In the genomic region with DNA sequence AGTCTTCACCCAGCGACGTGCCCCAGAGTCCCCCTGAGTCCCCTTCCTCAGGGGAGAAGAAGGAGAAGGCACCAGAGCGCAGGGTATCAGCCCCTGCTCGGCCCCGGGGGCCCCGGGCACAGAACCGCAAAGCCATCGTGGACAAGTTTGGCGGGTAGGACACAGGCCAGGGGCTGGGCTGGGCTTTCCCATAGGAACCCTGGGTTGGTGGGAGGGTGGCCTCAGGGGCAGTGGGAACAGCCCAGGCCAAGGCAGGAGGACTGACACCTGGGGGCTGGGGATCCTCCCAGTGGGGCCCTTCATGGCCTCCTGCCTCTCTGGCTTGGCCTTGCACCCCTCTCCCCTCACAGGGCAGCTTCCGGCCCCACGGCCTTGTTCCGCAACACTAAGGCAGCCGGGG, we compare ENCODE assay signal across 34 cellular contexts. TPM values are rescaled to one million over a fixed set of nuclear protein-coding genes. Genes with fewer than 3 reads are reported as not detected.
"Had no signal": no experiment of that assay in that cellular context is flagged by ENCODE, and none has a peak within 500 bp of the region (broad histone marks: within the 10 kb centered on the region; RNA-seq: fewer than 3 reads in every experiment).

No MANE protein-coding gene starts in this region.

- DNase-seq: activated CD4-positive, alpha-beta memory T cell treated with anti-CD3 and anti-CD28 coated beads for 36 hours; activated CD4-positive, alpha-beta T cell treated with anti-CD3 and anti-CD28 coated beads for 36 hours; activated CD4-positive, alpha-beta T cell treated with anti-CD3 and anti-CD28 coated beads, Interleukin-2, amount 10 ng/mL, durations not matched to agents 24 days and 14 days; activated CD4-positive, CD25-positive, alpha-beta regulatory T cell; activated CD4-positive, CD25-positive, alpha-beta regulatory T cell treated with anti-CD3 and anti-CD28 coated beads, Interleukin-2, amount 50 U/mL, for 72 hours; activated CD8-positive, alpha-beta memory T cell treated with anti-CD3 and anti-CD28 coated beads, Interleukin-2, amount 10 ng/mL, durations not matched to agents 7 days and 5 days; activated CD8-positive, alpha-beta memory T cell treated with anti-CD3 and anti-CD28 coated beads, Interleukin-2, amount 50 U/mL, for 4 hours; activated CD8-positive, alpha-beta T cell treated with anti-CD3 and anti-CD28 coated beads, Interleukin-2, amount 10 ng/mL, durations not matched to agents 7 days and 5 days; activated gamma-delta T cell; activated naive CD4-positive, alpha-beta T cell; activated naive CD4-positive, alpha-beta T cell treated with anti-CD3 and anti-CD28 coated beads, Interleukin-2, amount 10 ng/mL, durations not matched to agents 7 days and 5 days; activated naive CD8-positive, alpha-beta T cell treated with anti-CD3 and anti-CD28 coated beads, Interleukin-2, amount 10 ng/mL, durations not matched to agents 7 days and 5 days; activated T-cell treated with anti-CD3 and anti-CD28 coated beads, Interleukin-2, amount 50 U/mL, for 1 hour; activated T-cell treated with anti-CD3 and anti-CD28 coated beads, Interleukin-2, amount 50 U/mL, for 48 hours; dorsolateral prefrontal cortex; effector memory CD4-positive, alpha-beta T cell; erythroblast; foreskin keratinocyte; heart right ventricle; T-helper 2 cell had no signal

- H3K4me1 ChIP-seq: ascending aorta, breast epithelium, foreskin keratinocyte, gastroesophageal sphincter had no signal

- H3K36me3 ChIP-seq: breast epithelium had no signal

- H3K27ac Mint-ChIP-seq: activated CD4-positive, alpha-beta memory T cell treated with anti-CD3 and anti-CD28 coated beads for 36 hours; activated CD4-positive, alpha-beta T cell treated with anti-CD3 and anti-CD28 coated beads for 36 hours; activated CD8-positive, alpha-beta memory T cell treated with anti-CD3 and anti-CD28 coated beads, Interleukin-2, amount 10 ng/mL, durations not matched to agents 7 days and 5 days; activated naive CD4-positive, alpha-beta T cell treated with anti-CD3 and anti-CD28 coated beads, Interleukin-2, amount 10 ng/mL, durations not matched to agents 7 days and 5 days; activated naive CD8-positive, alpha-beta T cell treated with anti-CD3 and anti-CD28 coated beads, Interleukin-2, amount 10 ng/mL, durations not matched to agents 7 days and 5 days; brain; dendritic cell treated with granulocyte-macrophage colony-stimulating factor and Interleukin-4, amounts not matched to agents 40 ng/mL and 50 ng/mL, for 4 days had no signal

- H3K4me1 Mint-ChIP-seq: activated CD4-positive, alpha-beta T cell treated with anti-CD3 and anti-CD28 coated beads, Interleukin-2, amount 10 ng/mL, durations not matched to agents 24 days and 14 days; brain had no signal

- ATAC-seq: activated CD4-positive, alpha-beta T cell treated with anti-CD3 and anti-CD28 coated beads for 36 hours; activated CD8-positive, alpha-beta memory T cell treated with anti-CD3 and anti-CD28 coated beads, Interleukin-2, amount 10 ng/mL, durations not matched to agents 7 days and 5 days; activated CD8-positive, alpha-beta T cell treated with anti-CD3 and anti-CD28 coated beads, Interleukin-2, amount 10 ng/mL, durations not matched to agents 7 days and 5 days; activated naive CD4-positive, alpha-beta T cell treated with anti-CD3 and anti-CD28 coated beads, Interleukin-2, amount 50 U/mL, for 72 hours; foreskin keratinocyte; gastroesophageal sphincter; heart right ventricle had no signal

- H3K4me3 Mint-ChIP-seq: activated CD4-positive, alpha-beta memory T cell treated with anti-CD3 and anti-CD28 coated beads for 36 hours; activated CD4-positive, alpha-beta T cell treated with anti-CD3 and anti-CD28 coated beads for 36 hours; activated CD4-positive, alpha-beta T cell treated with anti-CD3 and anti-CD28 coated beads, Interleukin-2, amount 10 ng/mL, durations not matched to agents 24 days and 14 days; activated CD8-positive, alpha-beta memory T cell treated with anti-CD3 and anti-CD28 coated beads, Interleukin-2, amount 10 ng/mL, durations not matched to agents 7 days and 5 days; activated CD8-positive, alpha-beta T cell treated with anti-CD3 and anti-CD28 coated beads, Interleukin-2, amount 10 ng/mL, durations not matched to agents 7 days and 5 days; activated naive CD4-positive, alpha-beta T cell treated with anti-CD3 and anti-CD28 coated beads, Interleukin-2, amount 10 ng/mL, durations not matched to agents 7 days and 5 days; activated naive CD8-positive, alpha-beta T cell treated with anti-CD3 and anti-CD28 coated beads, Interleukin-2, amount 10 ng/mL, durations not matched to agents 7 days and 5 days; brain; central memory CD8-positive, alpha-beta T cell; dendritic cell treated with granulocyte-macrophage colony-stimulating factor and Interleukin-4, amounts not matched to agents 40 ng/mL and 50 ng/mL, for 4 days had no signal

- H3K27ac ChIP-seq: ascending aorta, breast epithelium, cardiac muscle cell, coronary artery, dorsolateral prefrontal cortex, esophagus muscularis mucosa, foreskin keratinocyte, gastroesophageal sphincter, heart right ventricle had no signal

- H3K4me3 ChIP-seq: ascending aorta, breast epithelium, cardiac muscle cell, coronary artery, dorsolateral prefrontal cortex, esophagus muscularis mucosa, gastroesophageal sphincter, heart right ventricle had no signal

- H3K27me3 Mint-ChIP-seq: activated CD4-positive, alpha-beta memory T cell treated with anti-CD3 and anti-CD28 coated beads for 36 hours; activated CD4-positive, alpha-beta T cell treated with anti-CD3 and anti-CD28 coated beads for 36 hours; activated CD4-positive, alpha-beta T cell treated with anti-CD3 and anti-CD28 coated beads, Interleukin-2, amount 10 ng/mL, durations not matched to agents 24 days and 14 days; activated CD8-positive, alpha-beta memory T cell treated with anti-CD3 and anti-CD28 coated beads, Interleukin-2, amount 10 ng/mL, durations not matched to agents 7 days and 5 days; activated naive CD4-positive, alpha-beta T cell treated with anti-CD3 and anti-CD28 coated beads, Interleukin-2, amount 10 ng/mL, durations not matched to agents 7 days and 5 days; activated naive CD8-positive, alpha-beta T cell treated with anti-CD3 and anti-CD28 coated beads, Interleukin-2, amount 10 ng/mL, durations not matched to agents 7 days and 5 days; brain; central memory CD8-positive, alpha-beta T cell; dendritic cell treated with granulocyte-macrophage colony-stimulating factor and Interleukin-4, amounts not matched to agents 40 ng/mL and 50 ng/mL, for 4 days had no signal

- H3K9me3 Mint-ChIP-seq: activated CD4-positive, alpha-beta memory T cell treated with anti-CD3 and anti-CD28 coated beads for 36 hours; activated CD4-positive, alpha-beta T cell treated with anti-CD3 and anti-CD28 coated beads, Interleukin-2, amount 10 ng/mL, durations not matched to agents 24 days and 14 days; activated naive CD4-positive, alpha-beta T cell treated with anti-CD3 and anti-CD28 coated beads, Interleukin-2, amount 10 ng/mL, durations not matched to agents 7 days and 5 days; activated naive CD4-positive, alpha-beta T cell treated with anti-CD3 and anti-CD28 coated beads, Interleukin-2, amount 50 U/mL, for 72 hours; activated naive CD8-positive, alpha-beta T cell treated with anti-CD3 and anti-CD28 coated beads, Interleukin-2, amount 10 ng/mL, durations not matched to agents 7 days and 5 days; brain; central memory CD8-positive, alpha-beta T cell; dendritic cell treated with granulocyte-macrophage colony-stimulating factor and Interleukin-4, amounts not matched to agents 40 ng/mL and 50 ng/mL, for 4 days had no signal

- H3K27me3 ChIP-seq: ascending aorta, breast epithelium, cardiac muscle cell, dorsolateral prefrontal cortex, esophagus muscularis mucosa, heart right ventricle had no signal

- H3K9me3 ChIP-seq: ascending aorta, breast epithelium, esophagus muscularis mucosa, gastroesophageal sphincter, heart right ventricle had no signal

RNA-seq across cellular contexts. Expression of a gene that starts 8.5 kb away (rescaled TPM):
- total RNA-seq: activated CD4-positive, alpha-beta memory T cell treated with anti-CD3 and anti-CD28 coated beads for 36 hours; activated CD4-positive, alpha-beta T cell treated with anti-CD3 and anti-CD28 coated beads for 36 hours; activated CD4-positive, alpha-beta T cell treated with anti-CD3 and anti-CD28 coated beads, Interleukin-2, amount 10 ng/mL, durations not matched to agents 24 days and 14 days; activated CD8-positive, alpha-beta memory T cell treated with anti-CD3 and anti-CD28 coated beads for 36 hours; activated CD8-positive, alpha-beta memory T cell treated with anti-CD3 and anti-CD28 coated beads, Interleukin-2, amount 10 ng/mL, durations not matched to agents 7 days and 5 days; activated CD8-positive, alpha-beta T cell treated with anti-CD3 and anti-CD28 coated beads, Interleukin-2, amount 10 ng/mL, durations not matched to agents 7 days and 5 days; activated naive CD4-positive, alpha-beta T cell treated with anti-CD3 and anti-CD28 coated beads, Interleukin-2, amount 50 U/mL, for 72 hours; activated naive CD8-positive, alpha-beta T cell treated with anti-CD3 and anti-CD28 coated beads, Interleukin-2, amount 10 ng/mL, durations not matched to agents 7 days and 5 days; ascending aorta; breast epithelium; cardiac muscle cell; cerebellum; esophagus muscularis mucosa; foreskin keratinocyte; gastroesophageal sphincter; glomerular endothelial cell; heart right ventricle; T-helper 1 cell treated with Interleukin-12 subunit alpha and Interleukin-12 subunit beta and Interleukin-4 antibody, amounts not matched to agents 30 ng/mL and 1 ng/mL, for 36 hours had no signal
- polyA plus RNA-seq: foreskin keratinocyte, heart right ventricle had no signal

RNA-seq across cellular contexts. Expression of a gene that starts 15.3 kb away (rescaled TPM):
- total RNA-seq: ascending aorta had no signal

RNA-seq across cellular contexts. Expression of a gene that starts 51.6 kb away (rescaled TPM):
- total RNA-seq: activated CD8-positive, alpha-beta memory T cell treated with anti-CD3 and anti-CD28 coated beads for 36 hours; activated CD8-positive, alpha-beta memory T cell treated with anti-CD3 and anti-CD28 coated beads, Interleukin-2, amount 10 ng/mL, durations not matched to agents 7 days and 5 days; activated CD8-positive, alpha-beta T cell treated with anti-CD3 and anti-CD28 coated beads, Interleukin-2, amount 10 ng/mL, durations not matched to agents 7 days and 5 days had no signal
